In genomic region chr20:53161473-53161872, GRCh38 we compare ENCODE assay signal across 22 cellular contexts.
DNase-seq lines count a peak whose midpoint lies in the region; TF ChIP-seq lines count a peak whose summit lies in the region.
"Had no signal": no experiment of that assay in that cellular context is flagged by ENCODE, and none has a peak within 500 bp of the region (broad histone marks: within the 10 kb centered on the region; RNA-seq: fewer than 3 reads in every experiment).

No MANE protein-coding gene starts in this region.

- H3K9me3 ChIP-seq in adrenal gland (replicated peaks in 1 of 3): no peaks in the 10 kb centered on the region
- H3K9me3 ChIP-seq in effector memory CD4-positive, alpha-beta T cell (ENCODE audit: control insufficient read depth, low read length): no peaks in the 10 kb centered on the region
- no peaks in the 10 kb centered on the region for H3K9me3 ChIP-seq in neuronal stem cell (replicated peaks in 1 of 2; ENCODE audit: control insufficient read depth in 2 of 2, insufficient read depth in 1 of 2, low read depth in 1 of 2, low read length in 2 of 2)
- H3K9me3 ChIP-seq: Peyer's patch, right lobe of liver, SK-N-SH had no signal

- H3K4ac ChIP-seq in neuronal stem cell (ENCODE audit: low read length): no peak overlapping the region

- no peak overlapping the region for H2BK120ac ChIP-seq in neuronal stem cell (ENCODE audit: low read depth, low read length)

- no peak overlapping the region for H3K14ac ChIP-seq in neuronal stem cell (ENCODE audit: low read length)

- H3K36me3 ChIP-seq in adrenal gland (replicated peaks in 1 of 2): no peaks in the 10 kb centered on the region
- H3K36me3 ChIP-seq in effector memory CD4-positive, alpha-beta T cell (ENCODE audit: control insufficient read depth, insufficient read depth, low read length): no peaks in the 10 kb centered on the region
- H3K36me3 ChIP-seq in neuronal stem cell (replicated peaks in 1 of 2; ENCODE audit: control insufficient read depth in 2 of 2, insufficient read depth in 2 of 2, low read length in 2 of 2): no peaks in the 10 kb centered on the region
- H3K36me3 ChIP-seq: Peyer's patch, right lobe of liver had no signal

- no peak overlapping the region for H3K18ac ChIP-seq in neuronal stem cell (ENCODE audit: low read length)

- no peak overlapping the region for H3K23ac ChIP-seq in neuronal stem cell (ENCODE audit: low read depth, low read length, poor library complexity)

- no peaks in the 10 kb centered on the region for H3K27me3 ChIP-seq in adrenal gland
- no peaks in the 10 kb centered on the region for H3K27me3 ChIP-seq in effector memory CD4-positive, alpha-beta T cell (replicated peaks; ENCODE audit: control insufficient read depth, insufficient read depth, low read length, poor library complexity, severe bottlenecking)
- no peaks in the 10 kb centered on the region for H3K27me3 ChIP-seq in neuronal stem cell (ENCODE audit: control insufficient read depth in 3 of 3, insufficient read depth in 3 of 3, low read depth in 1 of 3, low read length in 3 of 3)
- H3K27me3 ChIP-seq: Peyer's patch, right lobe of liver had no signal

- H3K36me3 Mint-ChIP-seq in nephron (ENCODE audit: low read depth): peaks cover 13% of the 10 kb centered on the region
- H3K36me3 Mint-ChIP-seq: activated naive CD8-positive, alpha-beta T cell treated with anti-CD3 and anti-CD28 coated beads, Interleukin-2, amount 10 ng/mL, durations not matched to agents 7 days and 5 days had no signal

- no peak overlapping the region for H4K8ac ChIP-seq in neuronal stem cell (ENCODE audit: low read depth, low read length)

- WGBS in adrenal gland, 4 donors: 88 to 94% (median 91%) methylated on average over 4 of the region's 4 CpGs
- no CpG with 5 or more reads among the region's 4 CpGs for WGBS in neuronal stem cell (ENCODE audit: extremely low coverage in 2 of 2, insufficient read length in 2 of 2, insufficient replicate concordance in 1 of 2), 2 donors

- H3K27ac ChIP-seq in adrenal gland: peak overlapping the region in 3 of 5 donors; percentile 66 to 68 (median 67)
- H3K27ac ChIP-seq in effector memory CD4-positive, alpha-beta T cell (ENCODE audit: insufficient read depth, low read length, poor library complexity, severe bottlenecking): no peak overlapping the region
- H3K27ac ChIP-seq in neuronal stem cell (replicated peaks; ENCODE audit: low read length): no peak overlapping the region
- H3K27ac ChIP-seq: HL-60, Peyer's patch had no signal

- no peak overlapping the region for H3K9ac ChIP-seq in neuronal stem cell (ENCODE audit: low read depth, low read length, poor library complexity)
- H3K9ac ChIP-seq: SK-N-SH had no signal

- H2AFZ ChIP-seq in neuronal stem cell (ENCODE audit: low read length): no peak overlapping the region

- intact Hi-C loops in adrenal gland (cut with DNase I): no loop called here

- TF ChIP-seq CTCF in GM12864 (IDR thresholded peaks at IDR 0.05; ENCODE audit: low read depth, low read length, missing control alignments) (no peak), adrenal gland (IDR thresholded peaks at IDR 0.05) (no peak), nephron (IDR thresholded peaks at IDR 0.05; ENCODE audit: unreplicated experiment in 3 of 3) (no peak)

- H3K27ac Mint-ChIP-seq in nephron: peak overlapping the region; percentile 73 to 88 (median 82)
- H3K27ac Mint-ChIP-seq: activated naive CD8-positive, alpha-beta T cell treated with anti-CD3 and anti-CD28 coated beads, Interleukin-2, amount 10 ng/mL, durations not matched to agents 7 days and 5 days; CD4-positive, alpha-beta T cell; dendritic cell treated with granulocyte-macrophage colony-stimulating factor and Interleukin-4, amounts not matched to agents 40 ng/mL and 50 ng/mL, for 4 days had no signal

- no peak overlapping the region for H3K4me2 ChIP-seq in neuronal stem cell (ENCODE audit: insufficient read depth, low read length, poor library complexity, severe bottlenecking)
- H3K4me2 ChIP-seq: SK-N-SH had no signal

- peaks cover 18% of the 10 kb centered on the region for H3K4me1 Mint-ChIP-seq in nephron

- H3K4me3 ChIP-seq in GM12864 (ENCODE audit: low read depth, low read length): no peak overlapping the region
- H3K4me3 ChIP-seq in adrenal gland: no peak overlapping the region
- H3K4me3 ChIP-seq in effector memory CD4-positive, alpha-beta T cell (ENCODE audit: insufficient read depth, low read depth, low read length, poor library complexity, severe bottlenecking): no peak overlapping the region
- no peak overlapping the region for H3K4me3 ChIP-seq in neuronal stem cell (ENCODE audit: low read length in 2 of 2)
- H3K4me3 ChIP-seq: Peyer's patch, right lobe of liver had no signal

- H3K79me1 ChIP-seq in neuronal stem cell (ENCODE audit: low read depth, low read length): no peaks in the 10 kb centered on the region

- no peak overlapping the region for H3K4me3 Mint-ChIP-seq in nephron
- H3K4me3 Mint-ChIP-seq: activated naive CD8-positive, alpha-beta T cell treated with anti-CD3 and anti-CD28 coated beads, Interleukin-2, amount 10 ng/mL, durations not matched to agents 7 days and 5 days; CD4-positive, alpha-beta T cell; dendritic cell treated with granulocyte-macrophage colony-stimulating factor and Interleukin-4, amounts not matched to agents 40 ng/mL and 50 ng/mL, for 4 days had no signal

- H2BK15ac ChIP-seq in neuronal stem cell (ENCODE audit: low read length): no peak overlapping the region

- no peak for TF ChIP-seq POLR2A in adrenal gland (IDR thresholded peaks at IDR 0.05)

- H2AK5ac ChIP-seq in neuronal stem cell (ENCODE audit: low read depth, low read length): no peak overlapping the region

- H3K4me1 ChIP-seq in adrenal gland (replicated peaks in 1 of 2): peaks cover 0 to 14% of the 10 kb centered on the region in 2 donors
- no peaks in the 10 kb centered on the region for H3K4me1 ChIP-seq in effector memory CD4-positive, alpha-beta T cell (ENCODE audit: control insufficient read depth, insufficient read depth, low read length, poor library complexity, severe bottlenecking)
- peaks cover 2% of the 10 kb centered on the region in 2 donors for H3K4me1 ChIP-seq in neuronal stem cell (ENCODE audit: control insufficient read depth in 2 of 2, insufficient read depth in 1 of 2, low read depth in 1 of 2, low read length in 2 of 2)
- H3K4me1 ChIP-seq: Peyer's patch had no signal

- H3K9me3 Mint-ChIP-seq in nephron: no peaks in the 10 kb centered on the region
- H3K9me3 Mint-ChIP-seq: activated naive CD8-positive, alpha-beta T cell treated with anti-CD3 and anti-CD28 coated beads, Interleukin-2, amount 10 ng/mL, durations not matched to agents 7 days and 5 days; CD4-positive, alpha-beta T cell; dendritic cell treated with granulocyte-macrophage colony-stimulating factor and Interleukin-4, amounts not matched to agents 40 ng/mL and 50 ng/mL, for 4 days had no signal

- DNase-seq in GM12864 (ENCODE audit: low read depth) (peak; percentile 29), MV-4-11 (lab: John Stamatoyannopoulos, UW) (peak; percentile 65), adrenal gland (no peak), NCI-H748 treated with DMSO at 0.1 percent for 48 hours (lab: John Stamatoyannopoulos, UW) (no peak), DMS79 treated with DMSO at 0.1 percent for 48 hours (lab: John Stamatoyannopoulos, UW) (no peak), neuronal stem cell (ENCODE audit: low spot score) (no peak)
- DNase-seq in effector memory CD4-positive, alpha-beta T cell: no peak
- DNase-seq: activated CD4-positive, alpha-beta T cell treated with anti-CD3 and anti-CD28 coated beads, Interleukin-2, amount 50 U/mL, for 48 hours; activated naive CD8-positive, alpha-beta T cell treated with anti-CD3 and anti-CD28 coated beads, Interleukin-2, amount 10 ng/mL, durations not matched to agents 7 days and 5 days; CD4-positive, alpha-beta T cell; DMS53; H7; NCI-H1105; NCI-H526; nucleus accumbens; Peyer's patch; SK-N-SH; stimulated activated naive CD8-positive, alpha-beta T cell treated with anti-CD3 and anti-CD28 coated beads, Interleukin-15, Interleukin-2, amounts not matched to agents 100 U/mL and 50 U/mL, for 24 hours had no signal

- no peak overlapping the region for H2BK5ac ChIP-seq in neuronal stem cell (ENCODE audit: low read length)

- no peak overlapping the region for H4K91ac ChIP-seq in neuronal stem cell (ENCODE audit: low read depth, low read length, poor library complexity)

- H2BK12ac ChIP-seq in neuronal stem cell (ENCODE audit: low read length): no peak overlapping the region

- H3K27me3 Mint-ChIP-seq in nephron (ENCODE audit: low read depth): peaks cover 4% of the 10 kb centered on the region
- H3K27me3 Mint-ChIP-seq: CD4-positive, alpha-beta T cell had no signal

Comparison
In these comparisons a context has a peak if more than half of its experiments do, and no peak if none do; other contexts are left out.
1. DNase-seq: peak in GM12864 (single experiment) and MV-4-11 (single experiment); none in adrenal gland (0 of 7), effector memory CD4-positive, alpha-beta T cell (0 of 3), NCI-H748 treated with DMSO at 0.1 percent for 48 hours (single experiment), DMS79 treated with DMSO at 0.1 percent for 48 hours (single experiment) and neuronal stem cell (single experiment).
2. H3K27ac ChIP-seq: peak in adrenal gland (3 of 5); none in effector memory CD4-positive, alpha-beta T cell (single experiment) and neuronal stem cell (single experiment).